In genomic region chr2:233051241-233052149, GRCh38 we compare ENCODE assay signal across 13 cellular contexts. TPM values are rescaled to one million over a fixed set of nuclear protein-coding genes. Genes with fewer than 3 reads are reported as not detected.
DNase-seq lines count a peak whose midpoint lies in the region; ATAC-seq, FAIRE-seq and TF ChIP-seq lines count a peak whose summit lies in the region.
"Had no signal": no experiment of that assay in that cellular context is flagged by ENCODE, and none has a peak within 500 bp of the region (broad histone marks: within the 10 kb centered on the region; RNA-seq: fewer than 3 reads in every experiment).

No MANE protein-coding gene starts in this region.

- TF ChIP-seq EP300 in HepG2 (IDR thresholded peaks at IDR 0.05; ENCODE audit: low read depth in 2 of 2, low read length in 2 of 2): no peak
- no peak for TF ChIP-seq EP300 in HepG2 (CRISPR knock-in tag; IDR thresholded peaks at IDR 0.05; ENCODE audit: borderline replicate concordance)
- TF ChIP-seq EP300 in SK-N-SH (IDR thresholded peaks at IDR 0.05; ENCODE audit: borderline replicate concordance in 1 of 2, low read depth in 1 of 2, low read length in 1 of 2): no peak

- H3K27ac ChIP-seq in right lobe of liver (no peak overlapping the region), HepG2 (ENCODE audit: extremely low read length, insufficient read depth, low read length) (no peak overlapping the region), aorta (ENCODE audit: low read depth in 1 of 2, low read length in 2 of 2) (no peak overlapping the region), SK-N-SH (ENCODE audit: low read depth in 2 of 2, low read length in 1 of 2) (no peak overlapping the region)
- H3K27ac ChIP-seq: vagina had no signal

- in situ Hi-C loops in HepG2 (cut with HindIII; ENCODE audit: extremely low pct_ligation_motif_present, low pct_unique_long_range_greater_than_20kb): loop anchor here (5.0 kb wide), 1 partner anchor 199 kb away; no protein-coding TSS in a partner anchor

- TF ChIP-seq RAD21 in HepG2 (CRISPR knock-in tag; IDR thresholded peaks at IDR 0.05) (no peak), SK-N-SH (IDR thresholded peaks at IDR 0.05; ENCODE audit: low read length) (no peak)

- H3K9ac ChIP-seq in HepG2 (ENCODE audit: insufficient read depth, low read depth, low read length) (no peak overlapping the region), SK-N-SH (no peak overlapping the region)

- BruUV-seq in HepG2 (replicated peaks; lab: Mats Ljungman, UMichigan): no TSS peak

- H3F3A ChIP-seq in SK-N-SH (replicated peaks; ENCODE audit: insufficient read depth): no peaks in the 10 kb centered on the region

- no peak for FAIRE-seq in HepG2 (lab: Jason Lieb, UNC)

- no peaks in the 10 kb centered on the region for H3K4me1 ChIP-seq in right lobe of liver
- H3K4me1 ChIP-seq in HepG2 (ENCODE audit: insufficient read depth, low read length): peaks cover 18% of the 10 kb centered on the region
- no peaks in the 10 kb centered on the region for H3K4me1 ChIP-seq in aorta (ENCODE audit: control insufficient read depth in 1 of 2, insufficient read depth in 2 of 2, low read length in 2 of 2)
- H3K4me1 ChIP-seq in SK-N-SH (ENCODE audit: control insufficient read depth in 1 of 2, insufficient read depth in 2 of 2, low read depth in 1 of 2, low read length in 1 of 2): peaks cover 0 to 11% of the 10 kb centered on the region in 2 experiments; a peak in 1 of 4 replicates

- H3K36me3 ChIP-seq in right lobe of liver: no peaks in the 10 kb centered on the region
- H3K36me3 ChIP-seq in HepG2 (replicated peaks in 1 of 2; ENCODE audit: control insufficient read depth in 1 of 2, insufficient read depth in 2 of 2, low read length in 2 of 2): no peaks in the 10 kb centered on the region
- no peaks in the 10 kb centered on the region for H3K36me3 ChIP-seq in aorta (ENCODE audit: control insufficient read depth in 1 of 2, insufficient read depth in 2 of 2, low read length in 1 of 2)
- no peaks in the 10 kb centered on the region for H3K36me3 ChIP-seq in SK-N-SH (replicated peaks in 1 of 2; ENCODE audit: control insufficient read depth in 1 of 2, insufficient read depth in 2 of 2, low read length in 1 of 2)
- H3K36me3 ChIP-seq: vagina had no signal

- no peak for TF ChIP-seq CTCF in right lobe of liver (IDR thresholded peaks at IDR 0.05)
- TF ChIP-seq CTCF in HepG2 (CRISPR knock-in tag; IDR thresholded peaks at IDR 0.05): no peak
- no peak for TF ChIP-seq CTCF in SK-N-SH (IDR thresholded peaks at IDR 0.05)

- H3K79me2 ChIP-seq in HepG2 (ENCODE audit: insufficient read depth, low read length): no peaks in the 10 kb centered on the region
- H3K79me2 ChIP-seq in SK-N-SH (ENCODE audit: insufficient read depth): no peaks in the 10 kb centered on the region

- 54% methylated on average over 20 of the region's 24 CpGs for WGBS in right lobe of liver (ENCODE audit: insufficient coverage, low coverage, low lambda C conversion rate, missing lambda C conversion rate)
- 63% methylated on average over 24 of the region's 24 CpGs for WGBS in HepG2 (ENCODE audit: low lambda C conversion rate)
- 28 to 34% methylated on average over 24 of the region's 24 CpGs for WGBS in aorta, 2 donors
- WGBS in SK-N-SH (ENCODE audit: low lambda C conversion rate): 77% methylated on average over 24 of the region's 24 CpGs

- H3K4me3 ChIP-seq in right lobe of liver (no peak overlapping the region), HepG2 (replicated peaks in 1 of 3; ENCODE audit: insufficient read depth in 1 of 3, low read depth in 2 of 3, low read length in 3 of 3) (no peak overlapping the region), aorta (ENCODE audit: low read length in 2 of 2) (no peak overlapping the region), SK-N-SH (ENCODE audit: low read depth in 2 of 2, low read length in 1 of 2) (no peak overlapping the region)
- H3K4me3 ChIP-seq: vagina had no signal

- no peaks in the 10 kb centered on the region for H3K9me2 ChIP-seq in SK-N-SH

- no peak overlapping the region for H2AFZ ChIP-seq in HepG2 (ENCODE audit: low read length)
- H2AFZ ChIP-seq in SK-N-SH (ENCODE audit: low read depth): no peak overlapping the region

- TF ChIP-seq POLR2A in right lobe of liver (IDR thresholded peaks at IDR 0.05) (no peak), HepG2 (IDR thresholded peaks at IDR 0.05; ENCODE audit: insufficient read depth in 1 of 2, low read depth in 2 of 2, low read length in 2 of 2) (no peak)

- POLR2A ChIA-PET in HepG2 (lab: Yijun Ruan, JAX) (no interaction called here), SK-N-SH (lab: Yijun Ruan, JAX) (no interaction called here)

- ATAC-seq in right lobe of liver: peak; percentile 53 to 83 (median 69)
- ATAC-seq in HepG2: no peak
- peak; percentile 84 for ATAC-seq in esophagus mucosa
- ATAC-seq in aorta (ENCODE audit: low FRiP score): peak; percentile 73

- intact Hi-C loops in right lobe of liver (cut with DNase I): no loop called here
- intact Hi-C loops in HepG2 (cut with micrococcal nuclease; ENCODE audit: unreplicated experiment): loop anchor here (5.0 kb wide), 1 partner anchor 69 kb away; no protein-coding TSS in a partner anchor
- intact Hi-C loops in aorta (cut with DNase I): loop anchor here (5.0 kb wide), 2 partner anchors 199 to 201 kb away; partner anchors contain the start of gene ATG16L1 (in 1 of the 2)

- CTCF ChIA-PET in HepG2 (lab: Yijun Ruan, JAX; ENCODE audit: low intra/inter-chr PET ratio, low total read pairs): interaction anchor here (0.5 to 3.0 kb wide), 2 partner anchors 162 to 198 kb away, joined by 4 to 19 read pairs; no protein-coding TSS in a partner anchor
- CTCF ChIA-PET in SK-N-SH (lab: Yijun Ruan, JAX): no interaction called here

- H4K20me1 ChIP-seq in HepG2 (ENCODE audit: insufficient read depth, low read length): no peaks in the 10 kb centered on the region
- no peaks in the 10 kb centered on the region for H4K20me1 ChIP-seq in SK-N-SH (ENCODE audit: insufficient read depth)

- no peak overlapping the region for H3K4me2 ChIP-seq in HepG2 (ENCODE audit: low read depth, low read length)
- H3K4me2 ChIP-seq in SK-N-SH: no peak overlapping the region

- peak in 1 of 3 donors; percentile 62 for DNase-seq in right lobe of liver
- no peak for DNase-seq in HepG2 (ENCODE audit: low spot score)
- peak; percentile 38 for DNase-seq in left kidney (ENCODE audit: low read depth, low spot score)
- DNase-seq in aorta: peak; percentile 87 to 90
- DNase-seq in anterior cingulate cortex (lab: John Stamatoyannopoulos, UW): no peak
- DNase-seq in SK-N-SH: no peak
- DNase-seq in NCI-H2081 (lab: John Stamatoyannopoulos, UW): no peak
- DNase-seq: naive B cell; NCI-H2029; stimulated activated CD4-positive, alpha-beta T cell treated with anti-CD3 and anti-CD28 coated beads, Interleukin-2, amount 100 ng/mL, for 48 hours had no signal

- H3K9me3 ChIP-seq in right lobe of liver (no peaks in the 10 kb centered on the region), HepG2 (ENCODE audit: low read length) (no peaks in the 10 kb centered on the region), aorta (ENCODE audit: control insufficient read depth, low read length) (no peaks in the 10 kb centered on the region), SK-N-SH (no peaks in the 10 kb centered on the region)
- H3K9me3 ChIP-seq: vagina had no signal

- no peaks in the 10 kb centered on the region for H3K27me3 ChIP-seq in right lobe of liver
- H3K27me3 ChIP-seq in HepG2 (ENCODE audit: control insufficient read depth in 1 of 2, insufficient read depth in 2 of 2, low read length in 2 of 2): peaks cover 4 to 49% of the 10 kb centered on the region in 2 experiments; a peak in 4 of 5 replicates
- H3K27me3 ChIP-seq in aorta (ENCODE audit: control insufficient read depth in 1 of 2, insufficient read depth in 2 of 2, low read length in 1 of 2): no peaks in the 10 kb centered on the region
- H3K27me3 ChIP-seq in SK-N-SH (ENCODE audit: insufficient read depth): no peaks in the 10 kb centered on the region; the same call in 1 of the 2 replicates
- H3K27me3 ChIP-seq: vagina had no signal

RNA-seq across cellular contexts. Expression of gene INPP5D, which starts 8.6 kb away (rescaled TPM):
- 1 to 10 TPM; 3.5 to 8.1 (median 5.5) TPM for total RNA-seq in right lobe of liver
- total RNA-seq in HepG2 (2016; rRNA removed; fragmentation: Illumina TruSeq; extraction: Trizol): 17.7 and 18.0 TPM in 2 replicates
- 4.6 and 5.5 TPM in 2 replicates for total RNA-seq in HepG2 (2016; cell fraction: cytosol; rRNA removed; fragmentation: Illumina TruSeq; extraction: Trizol; ENCODE audit: low read depth)
- total RNA-seq in HepG2 (2016; cell fraction: insoluble cytoplasmic fraction; rRNA removed; fragmentation: Illumina TruSeq; extraction: Trizol): 15.5 and 19.4 TPM in 2 replicates
- total RNA-seq in HepG2 (2016; cell fraction: membrane; rRNA removed; fragmentation: Illumina TruSeq; extraction: Trizol): 12.4 TPM in 2 replicates
- 15.5 and 17.7 TPM in 2 replicates for total RNA-seq in HepG2 (2016; cell fraction: nucleus; rRNA removed; fragmentation: Illumina TruSeq; extraction: Trizol)
- polyA plus RNA-seq in HepG2 (2011; rRNA removed): 16.1 and 16.7 TPM in 2 replicates
- 7.7 and 8.6 TPM in 2 replicates for polyA plus RNA-seq in HepG2 (2011; cell fraction: cytosol; rRNA removed)
- polyA plus RNA-seq in HepG2 (2011; cell fraction: nucleus; rRNA removed): 55.2 and 72.1 TPM in 2 replicates
- 36.4 and 42.1 TPM in 2 replicates for polyA plus RNA-seq in HepG2 (2012)
- polyA plus RNA-seq in HepG2 (2016; cell fraction: cytosol; fragmentation: Illumina TruSeq; extraction: Trizol; ENCODE audit: low read depth): 2.5 and 2.6 TPM in 2 replicates
- 16.3 and 21.7 TPM in 2 replicates for polyA plus RNA-seq in HepG2 (2016; cell fraction: insoluble cytoplasmic fraction; fragmentation: Illumina TruSeq; extraction: Trizol; ENCODE audit: low read depth)
- polyA plus RNA-seq in HepG2 (2016; cell fraction: membrane; fragmentation: Illumina TruSeq; extraction: Trizol; ENCODE audit: low read depth): 8.3 and 8.6 TPM in 2 replicates
- polyA plus RNA-seq in HepG2 (2016; cell fraction: nucleus; fragmentation: Illumina TruSeq; extraction: Trizol; ENCODE audit: insufficient read depth, low read depth): 28.7 and 30.7 TPM in 2 replicates
- polyA minus RNA-seq in HepG2 (2011; rRNA and poly(A)+ RNA removed; ENCODE audit: low replicate concordance): 0.09 and 29.9 TPM in 2 replicates
- 15.4 and 25.3 TPM in 2 replicates for polyA minus RNA-seq in HepG2 (2011; cell fraction: cytosol; rRNA and poly(A)+ RNA removed)
- polyA minus RNA-seq in HepG2 (2011; cell fraction: nucleus; rRNA and poly(A)+ RNA removed): 36.4 and 40.5 TPM in 2 replicates
- total RNA-seq in esophagus mucosa: 6.2 TPM
- 10 to 100 TPM; 21.1 to 51.2 TPM for total RNA-seq in aorta
- polyA plus RNA-seq in aorta: 10 to 100 TPM in 1 of 2 donors, under 1 TPM in 1; 0.95 to 13.3 TPM
- 0.99 and 1.3 TPM in 2 replicates for polyA plus RNA-seq in SK-N-SH (2012; rRNA removed)
- polyA plus RNA-seq in SK-N-SH (2012; cell fraction: cytosol; rRNA removed): 0.79 and 1.0 TPM in 2 replicates
- polyA plus RNA-seq in SK-N-SH (2012; cell fraction: nucleus; rRNA removed): 4.6 and 5.4 TPM in 2 replicates

RNA-seq across cellular contexts. Expression of gene NEU2, which starts 19.0 kb away (rescaled TPM):
- not detected for total RNA-seq in right lobe of liver
- total RNA-seq in HepG2 (2016; rRNA removed; fragmentation: Illumina TruSeq; extraction: Trizol): not detected in 2 replicates
- total RNA-seq in HepG2 (2016; cell fraction: cytosol; rRNA removed; fragmentation: Illumina TruSeq; extraction: Trizol; ENCODE audit: low read depth): not detected in 2 replicates
- total RNA-seq in HepG2 (2016; cell fraction: insoluble cytoplasmic fraction; rRNA removed; fragmentation: Illumina TruSeq; extraction: Trizol): not detected in 2 replicates
- not detected in 2 replicates for total RNA-seq in HepG2 (2016; cell fraction: membrane; rRNA removed; fragmentation: Illumina TruSeq; extraction: Trizol)
- total RNA-seq in HepG2 (2016; cell fraction: nucleus; rRNA removed; fragmentation: Illumina TruSeq; extraction: Trizol): not detected in 2 replicates
- not detected in 2 replicates for polyA plus RNA-seq in HepG2 (2011; rRNA removed)
- not detected in 2 replicates for polyA plus RNA-seq in HepG2 (2011; cell fraction: cytosol; rRNA removed)
- not detected in 2 replicates for polyA plus RNA-seq in HepG2 (2011; cell fraction: nucleus; rRNA removed)
- not detected in 2 replicates for polyA plus RNA-seq in HepG2 (2012)
- not detected in 2 replicates for polyA plus RNA-seq in HepG2 (2016; cell fraction: cytosol; fragmentation: Illumina TruSeq; extraction: Trizol; ENCODE audit: low read depth)
- polyA plus RNA-seq in HepG2 (2016; cell fraction: insoluble cytoplasmic fraction; fragmentation: Illumina TruSeq; extraction: Trizol; ENCODE audit: low read depth): not detected in 2 replicates
- polyA plus RNA-seq in HepG2 (2016; cell fraction: membrane; fragmentation: Illumina TruSeq; extraction: Trizol; ENCODE audit: low read depth): not detected in 2 replicates
- polyA plus RNA-seq in HepG2 (2016; cell fraction: nucleus; fragmentation: Illumina TruSeq; extraction: Trizol; ENCODE audit: insufficient read depth, low read depth): not detected in 2 replicates
- polyA minus RNA-seq in HepG2 (2011; rRNA and poly(A)+ RNA removed; ENCODE audit: low replicate concordance): not detected in 2 replicates
- not detected in 2 replicates for polyA minus RNA-seq in HepG2 (2011; cell fraction: cytosol; rRNA and poly(A)+ RNA removed)
- not detected in 2 replicates for polyA minus RNA-seq in HepG2 (2011; cell fraction: nucleus; rRNA and poly(A)+ RNA removed)
- not detected for total RNA-seq in esophagus mucosa
- not detected for total RNA-seq in aorta
- polyA plus RNA-seq in aorta: not detected
- polyA plus RNA-seq in SK-N-SH (2012; rRNA removed): not detected in 2 replicates
- not detected in 2 replicates for polyA plus RNA-seq in SK-N-SH (2012; cell fraction: cytosol; rRNA removed)
- polyA plus RNA-seq in SK-N-SH (2012; cell fraction: nucleus; rRNA removed): not detected in 2 replicates
- total RNA-seq: A673, vagina had no signal

RNA-seq across cellular contexts. Expression of gene NGEF, which starts 38.4 kb away (rescaled TPM):
- total RNA-seq in right lobe of liver (10 to 100 TPM; 16.4 to 20.9 (median 20.2) TPM), HepG2 (2016; rRNA removed; fragmentation: Illumina TruSeq; extraction: Trizol) (11.8 and 14.4 TPM in 2 replicates), esophagus mucosa (6.1 TPM), aorta (1 to 10 TPM; 2.3 to 3.1 TPM)
- 3.2 and 3.9 TPM in 2 replicates for total RNA-seq in HepG2 (2016; cell fraction: cytosol; rRNA removed; fragmentation: Illumina TruSeq; extraction: Trizol; ENCODE audit: low read depth)
- total RNA-seq in HepG2 (2016; cell fraction: insoluble cytoplasmic fraction; rRNA removed; fragmentation: Illumina TruSeq; extraction: Trizol): 10.9 and 16.2 TPM in 2 replicates
- 5.7 and 5.8 TPM in 2 replicates for total RNA-seq in HepG2 (2016; cell fraction: membrane; rRNA removed; fragmentation: Illumina TruSeq; extraction: Trizol)
- 16.5 and 17.9 TPM in 2 replicates for total RNA-seq in HepG2 (2016; cell fraction: nucleus; rRNA removed; fragmentation: Illumina TruSeq; extraction: Trizol)
- polyA plus RNA-seq in HepG2 (2011; rRNA removed) (36.9 and 40.7 TPM in 2 replicates), aorta (10 to 100 TPM in 1 of 2 donors, under 1 TPM in 1; 0.54 to 10.1 TPM), SK-N-SH (2012; rRNA removed) (1.2 and 1.4 TPM in 2 replicates)
- 12.8 and 15.9 TPM in 2 replicates for polyA plus RNA-seq in HepG2 (2011; cell fraction: cytosol; rRNA removed)
- polyA plus RNA-seq in HepG2 (2011; cell fraction: nucleus; rRNA removed): 96.4 and 108 TPM in 2 replicates
- 22.1 and 22.9 TPM in 2 replicates for polyA plus RNA-seq in HepG2 (2012)
- polyA plus RNA-seq in HepG2 (2016; cell fraction: cytosol; fragmentation: Illumina TruSeq; extraction: Trizol; ENCODE audit: low read depth): 1.4 TPM in 2 replicates
- polyA plus RNA-seq in HepG2 (2016; cell fraction: insoluble cytoplasmic fraction; fragmentation: Illumina TruSeq; extraction: Trizol; ENCODE audit: low read depth): 9.8 and 12.7 TPM in 2 replicates
- polyA plus RNA-seq in HepG2 (2016; cell fraction: membrane; fragmentation: Illumina TruSeq; extraction: Trizol; ENCODE audit: low read depth): 2.8 and 3.2 TPM in 2 replicates
- polyA plus RNA-seq in HepG2 (2016; cell fraction: nucleus; fragmentation: Illumina TruSeq; extraction: Trizol; ENCODE audit: insufficient read depth, low read depth): 29.2 and 34.3 TPM in 2 replicates
- polyA minus RNA-seq in HepG2 (2011; rRNA and poly(A)+ RNA removed; ENCODE audit: low replicate concordance): 0.44 and 113 TPM in 2 replicates
- polyA minus RNA-seq in HepG2 (2011; cell fraction: cytosol; rRNA and poly(A)+ RNA removed): 17.7 and 20.2 TPM in 2 replicates
- polyA minus RNA-seq in HepG2 (2011; cell fraction: nucleus; rRNA and poly(A)+ RNA removed): 26.9 and 31.6 TPM in 2 replicates
- polyA plus RNA-seq in SK-N-SH (2012; cell fraction: cytosol; rRNA removed): 0.22 and 0.79 TPM in 2 replicates
- polyA plus RNA-seq in SK-N-SH (2012; cell fraction: nucleus; rRNA removed): 1.4 and 1.5 TPM in 2 replicates

Comparison
In these comparisons a context has a peak if more than half of its experiments do, and no peak if none do; other contexts are left out.
1. intact Hi-C loops: an anchor here in HepG2 (5.0 kb wide) and aorta (5.0 kb wide); none called in right lobe of liver.
2. DNase-seq: peak in left kidney (single experiment) and aorta (2 of 2); none in HepG2 (single experiment), anterior cingulate cortex (0 of 58), SK-N-SH (single experiment) and NCI-H2081 (0 of 2).